ENCODE assay signal across 8 cellular contexts in genomic region chr4:114807759-114808404, GRCh38.
DNase-seq lines count a peak whose midpoint lies in the region; ATAC-seq, FAIRE-seq and TF ChIP-seq lines count a peak whose summit lies in the region.

No MANE protein-coding gene starts in this region.

- no peaks in the 10 kb centered on the region for H3K36me3 ChIP-seq in BE2C
- H3K36me3 ChIP-seq in stomach = no peaks in the 10 kb centered on the region

- peak; percentile 98 for ATAC-seq in HG02763 (IDR thresholded peaks at IDR 0.05; ENCODE audit: unreplicated experiment)

- H3K9me3 Mint-ChIP-seq in activated naive CD4-positive, alpha-beta T cell treated with anti-CD3 and anti-CD28 coated beads, Interleukin-2, amount 50 U/mL, for 24 hours = no peaks in the 10 kb centered on the region

- peak; percentile 90 for TF ChIP-seq CTCF in BE2C (IDR thresholded peaks at IDR 0.05; ENCODE audit: low read depth, low read length)
- TF ChIP-seq CTCF in stomach (IDR thresholded peaks at IDR 0.05) = peak in 4 of 7 experiments; percentile 59 to 71 (median 70)

- WGBS in stomach, 5 donors = 35 to 51% (median 46%) methylated on average over 14 of the region's 14 CpGs

- H3K4me3 ChIP-seq in BE2C (ENCODE audit: low read depth, low read length) (no peak overlapping the region), stomach (no peak overlapping the region)

- no peak for TF ChIP-seq POLR2A in stomach (IDR thresholded peaks at IDR 0.05)

- H3K4me1 ChIP-seq in BE2C = no peaks in the 10 kb centered on the region
- no peaks in the 10 kb centered on the region for H3K4me1 ChIP-seq in stomach

- H3K36me3 Mint-ChIP-seq in activated naive CD4-positive, alpha-beta T cell treated with anti-CD3 and anti-CD28 coated beads, Interleukin-2, amount 50 U/mL, for 24 hours = no peaks in the 10 kb centered on the region

- FAIRE-seq in GM18507 (lab: Jason Lieb, UNC) = peak; percentile 84

- TF ChIP-seq EP300 in stomach (IDR thresholded peaks at IDR 0.05) = no peak

- H3K27me3 Mint-ChIP-seq in activated naive CD4-positive, alpha-beta T cell treated with anti-CD3 and anti-CD28 coated beads, Interleukin-2, amount 50 U/mL, for 24 hours = peaks cover 4% of the 10 kb centered on the region

- H3K9me3 ChIP-seq in BE2C (no peaks in the 10 kb centered on the region), stomach (no peaks in the 10 kb centered on the region)

- DNase-seq in BE2C (peak; percentile 45), GM18507 (ENCODE audit: extremely low spot score, insufficient read length, low read depth) (peak; percentile 18), MV-4-11 (lab: John Stamatoyannopoulos, UW) (peak; percentile 19), islet precursor cell (peak; percentile 79), stomach (peak; percentile 45), NCI-H146 treated with DMSO at 0.1 percent for 48 hours (lab: John Stamatoyannopoulos, UW; ENCODE audit: unreplicated experiment) (no peak)

- intact Hi-C loops in stomach (cut with DNase I; ENCODE audit: low total_unique reads) = no loop called here

- H3K27me3 ChIP-seq in BE2C = no peaks in the 10 kb centered on the region
- H3K27me3 ChIP-seq in stomach = no peaks in the 10 kb centered on the region

- no peaks in the 10 kb centered on the region for H3K4me1 Mint-ChIP-seq in activated naive CD4-positive, alpha-beta T cell treated with anti-CD3 and anti-CD28 coated beads, Interleukin-2, amount 50 U/mL, for 24 hours

- H3K4me3 Mint-ChIP-seq in activated naive CD4-positive, alpha-beta T cell treated with anti-CD3 and anti-CD28 coated beads, Interleukin-2, amount 50 U/mL, for 24 hours = no peak overlapping the region

- no peak overlapping the region for H3K27ac ChIP-seq in stomach

- H3K27ac Mint-ChIP-seq in activated naive CD4-positive, alpha-beta T cell treated with anti-CD3 and anti-CD28 coated beads, Interleukin-2, amount 50 U/mL, for 24 hours = peak overlapping the region; percentile 14
